ENCODE assay signal across 23 cellular contexts in genomic region chr5:167528651-167529050, GRCh38.
"Had no signal": no experiment of that assay in that cellular context is flagged by ENCODE, and none has a peak within 500 bp of the region (broad histone marks: within the 10 kb centered on the region; RNA-seq: fewer than 3 reads in every experiment).

No MANE protein-coding gene starts in this region.

- H3K27ac ChIP-seq: esophagus muscularis mucosa, gastrocnemius medialis, left ventricle myocardium inferior, neutrophil, psoas muscle, spleen, testis, tibial nerve had no signal

- H3K4me1 ChIP-seq: esophagus muscularis mucosa, gastrocnemius medialis, left ventricle myocardium inferior, psoas muscle, spleen, testis, tibial nerve had no signal

- H3K4me3 ChIP-seq: esophagus muscularis mucosa, gastrocnemius medialis, left ventricle myocardium inferior, lung, psoas muscle, spleen, testis, tibial nerve had no signal

- H3K36me3 ChIP-seq: esophagus muscularis mucosa, gastrocnemius medialis, left ventricle myocardium inferior, neutrophil, spleen, tibial nerve had no signal

- ATAC-seq: gastrocnemius medialis; left cardiac atrium; psoas muscle; sciatic nerve; stimulated activated naive B cell treated with anti-CD40 and anti-IgM and Interleukin-4, amounts not matched to agents 10 μg/mL and 1 μg/mL and 100 μg/mL, for 72 hours; stimulated activated naive CD8-positive, alpha-beta T cell treated with anti-CD3 and anti-CD28 coated beads, Interleukin-15, amount 100 ng/mL, for 72 hours had no signal

- H3K27me3 ChIP-seq: esophagus muscularis mucosa, gastrocnemius medialis, neutrophil, spleen, testis, tibial nerve had no signal

- H3K36me3 Mint-ChIP-seq: naive B cell; stimulated activated naive B cell treated with anti-CD40 and anti-IgM and Interleukin-4, amounts not matched to agents 10 μg/mL and 1 μg/mL and 100 μg/mL, for 72 hours had no signal

- H3K27me3 Mint-ChIP-seq: dendritic cell treated with granulocyte-macrophage colony-stimulating factor and Interleukin-4, amounts not matched to agents 40 ng/mL and 50 ng/mL, for 4 days; naive B cell; stimulated activated naive B cell treated with anti-CD40 and anti-IgM and Interleukin-4, amounts not matched to agents 10 μg/mL and 1 μg/mL and 100 μg/mL, for 72 hours; stimulated activated naive CD8-positive, alpha-beta T cell treated with anti-CD3 and anti-CD28 coated beads, Interleukin-15, amount 100 ng/mL, for 72 hours had no signal

- FAIRE-seq: colon, kidney had no signal

- H3K27ac Mint-ChIP-seq: dendritic cell treated with granulocyte-macrophage colony-stimulating factor and Interleukin-4, amounts not matched to agents 40 ng/mL and 50 ng/mL, for 4 days; naive B cell; nephron; stimulated activated naive B cell treated with anti-CD40 and anti-IgM and Interleukin-4, amounts not matched to agents 10 μg/mL and 1 μg/mL and 100 μg/mL, for 72 hours; stimulated activated naive CD8-positive, alpha-beta T cell treated with anti-CD3 and anti-CD28 coated beads, Interleukin-15, amount 100 ng/mL, for 72 hours had no signal

- DNase-seq: cerebellar nuclear complex; gastrocnemius medialis; kidney; left cardiac atrium; left ventricle myocardium inferior; mesenchymal stem cell; naive B cell; psoas muscle; retina; spleen; stimulated activated CD4-positive, alpha-beta T cell treated with anti-CD3 and anti-CD28 coated beads, Interleukin-2, amount 100 ng/mL, for 24 hours; stimulated activated CD4-positive, alpha-beta T cell treated with anti-CD3 and anti-CD28 coated beads, Interleukin-4, amount 100 ng/mL, for 4 hours; stimulated activated naive B cell treated with anti-CD40 and anti-IgM and Interleukin-4, amounts not matched to agents 10 μg/mL and 1 μg/mL and 100 μg/mL, for 72 hours; stimulated activated naive CD8-positive, alpha-beta T cell treated with anti-CD3 and anti-CD28 coated beads, Interleukin-15, amount 100 ng/mL, for 72 hours; testis had no signal

- H3K9me3 ChIP-seq: esophagus muscularis mucosa, gastrocnemius medialis, neutrophil, psoas muscle, spleen, testis, tibial nerve had no signal

- H3K4me3 Mint-ChIP-seq: dendritic cell treated with granulocyte-macrophage colony-stimulating factor and Interleukin-4, amounts not matched to agents 40 ng/mL and 50 ng/mL, for 4 days; naive B cell; nephron; stimulated activated naive B cell treated with anti-CD40 and anti-IgM and Interleukin-4, amounts not matched to agents 10 μg/mL and 1 μg/mL and 100 μg/mL, for 72 hours; stimulated activated naive CD8-positive, alpha-beta T cell treated with anti-CD3 and anti-CD28 coated beads, Interleukin-15, amount 100 ng/mL, for 72 hours had no signal

- H3K4me1 Mint-ChIP-seq: naive B cell; nephron; stimulated activated naive B cell treated with anti-CD40 and anti-IgM and Interleukin-4, amounts not matched to agents 10 μg/mL and 1 μg/mL and 100 μg/mL, for 72 hours; stimulated activated naive CD8-positive, alpha-beta T cell treated with anti-CD3 and anti-CD28 coated beads, Interleukin-15, amount 100 ng/mL, for 72 hours had no signal

- H3K9me3 Mint-ChIP-seq: dendritic cell treated with granulocyte-macrophage colony-stimulating factor and Interleukin-4, amounts not matched to agents 40 ng/mL and 50 ng/mL, for 4 days; nephron had no signal
